In genomic region chr4:57122959-57123358, GRCh38 we compare ENCODE assay signal across 19 cellular contexts. TPM values are rescaled to one million over a fixed set of nuclear protein-coding genes. Genes with fewer than 3 reads are reported as not detected.
"Had no signal": no experiment of that assay in that cellular context is flagged by ENCODE, and none has a peak within 500 bp of the region (broad histone marks: within the 10 kb centered on the region; RNA-seq: fewer than 3 reads in every experiment).

No MANE protein-coding gene starts in this region.

- H3K36me3 ChIP-seq: MG63 had no signal

- H3K9ac ChIP-seq: SK-N-SH had no signal

- H3K4me3 ChIP-seq: K562, MG63 had no signal

- H3K9me3 ChIP-seq: SK-N-SH had no signal

- H3K27ac ChIP-seq: RWPE1 had no signal

- H3K27me3 ChIP-seq: MG63 had no signal

- DNase-seq: IMR-90, MG63, NCI-H1092 treated with DMSO at 0.1 percent for 48 hours, NCI-H1436, NCI-H187, NCI-H2029, NCI-H2081 treated with DMSO at 0.1 percent for 48 hours, NCI-H2171, NCI-H226, NCI-H446, NCI-H510A, NCI-H524 treated with DMSO at 0.1 percent for 48 hours, NCI-H774, PC-3, SHP77, SK-N-SH, T-helper 1 cell had no signal

RNA-seq across cellular contexts. Expression of gene IGFBP7, which starts 12.8 kb away (rescaled TPM):
- total RNA-seq: PC-3 had no signal
